27 cellular contexts compared by ENCODE assay signal in genomic region chr13:98678741-98679140, GRCh38.
"Had no signal": no experiment of that assay in that cellular context is flagged by ENCODE, and none has a peak within 500 bp of the region (broad histone marks: within the 10 kb centered on the region; RNA-seq: fewer than 3 reads in every experiment).

No MANE protein-coding gene starts in this region.

- H3K9me3 ChIP-seq: adrenal gland, SJCRH30, SK-N-SH had no signal

- H3K27me3 ChIP-seq: adrenal gland, brain microvascular endothelial cell, SJCRH30 had no signal

- H3K4me1 Mint-ChIP-seq: activated naive CD8-positive, alpha-beta T cell treated with anti-CD3 and anti-CD28 coated beads, Interleukin-2, amount 10 ng/mL, durations not matched to agents 7 days and 5 days had no signal

- H3K36me3 ChIP-seq: adrenal gland, brain microvascular endothelial cell, SJCRH30 had no signal

- H3K27ac Mint-ChIP-seq: activated CD8-positive, alpha-beta T cell treated with anti-CD3 and anti-CD28 coated beads, Interleukin-2, amount 10 ng/mL, durations not matched to agents 7 days and 5 days; activated naive CD8-positive, alpha-beta T cell treated with anti-CD3 and anti-CD28 coated beads, Interleukin-2, amount 10 ng/mL, durations not matched to agents 7 days and 5 days; activated T-cell treated with anti-CD3 and anti-CD28 coated beads, Interleukin-2, amount 50 U/mL, for 72 hours; activated T-helper 2 cell treated with anti-CD3 and anti-CD28 coated beads, Interferon-gamma antibody, Interleukin-2, Interleukin-4, amounts not matched to agents 10 μg/mL and 5 μg/mL and 100 μg/mL, durations not matched to agents 14 hours and 24 hours and 36 hours had no signal

- H3K4me3 ChIP-seq: adrenal gland, SJCRH30 had no signal

- H3K36me3 Mint-ChIP-seq: activated naive CD8-positive, alpha-beta T cell treated with anti-CD3 and anti-CD28 coated beads, Interleukin-2, amount 10 ng/mL, durations not matched to agents 7 days and 5 days had no signal

- H3K9me3 Mint-ChIP-seq: activated naive CD8-positive, alpha-beta T cell treated with anti-CD3 and anti-CD28 coated beads, Interleukin-2, amount 10 ng/mL, durations not matched to agents 7 days and 5 days; activated T-cell treated with anti-CD3 and anti-CD28 coated beads, Interleukin-2, amount 50 U/mL, for 72 hours; activated T-helper 2 cell treated with anti-CD3 and anti-CD28 coated beads, Interferon-gamma antibody, Interleukin-2, Interleukin-4, amounts not matched to agents 10 μg/mL and 5 μg/mL and 100 μg/mL, durations not matched to agents 14 hours and 24 hours and 36 hours had no signal

- H3K9ac ChIP-seq: KMS-11, SK-N-SH had no signal

- H3K4me2 ChIP-seq: KMS-11, SK-N-SH had no signal

- H3K27ac ChIP-seq: adrenal gland, brain microvascular endothelial cell, KMS-11, RWPE1, SJCRH30, VCaP had no signal

- H3K4me3 Mint-ChIP-seq: activated CD8-positive, alpha-beta T cell treated with anti-CD3 and anti-CD28 coated beads, Interleukin-2, amount 10 ng/mL, durations not matched to agents 7 days and 5 days; activated naive CD8-positive, alpha-beta T cell treated with anti-CD3 and anti-CD28 coated beads, Interleukin-2, amount 10 ng/mL, durations not matched to agents 7 days and 5 days; activated T-cell treated with anti-CD3 and anti-CD28 coated beads, Interleukin-2, amount 50 U/mL, for 72 hours had no signal

- H3K27me3 Mint-ChIP-seq: activated naive CD8-positive, alpha-beta T cell treated with anti-CD3 and anti-CD28 coated beads, Interleukin-2, amount 10 ng/mL, durations not matched to agents 7 days and 5 days had no signal

- H3K4me1 ChIP-seq: adrenal gland, SJCRH30 had no signal

- ATAC-seq: activated CD4-positive, CD25-positive, alpha-beta regulatory T cell treated with anti-CD3 and anti-CD28 coated beads, Interleukin-2, amount 50 U/mL, for 24 hours; activated CD8-positive, alpha-beta T cell treated with anti-CD3 and anti-CD28 coated beads, Interleukin-2, amount 10 ng/mL, durations not matched to agents 7 days and 5 days; activated T-cell treated with anti-CD3 and anti-CD28 coated beads, Interleukin-2, amount 50 U/mL, for 72 hours; Panc1 had no signal

- DNase-seq: activated CD4-positive, alpha-beta T cell treated with anti-CD3 and anti-CD28 coated beads for 4 hours; activated CD8-positive, alpha-beta T cell treated with anti-CD3 and anti-CD28 coated beads, Interleukin-2, amount 10 ng/mL, durations not matched to agents 7 days and 5 days; activated gamma-delta T cell treated with Interleukin-2 at 50 U/mL for 16 hours; activated naive CD4-positive, alpha-beta T cell treated with anti-CD3 and anti-CD28 coated beads, Interleukin-2, amount 50 U/mL, for 16 hours; activated naive CD8-positive, alpha-beta T cell treated with anti-CD3 and anti-CD28 coated beads, Interleukin-2, amount 10 ng/mL, durations not matched to agents 7 days and 5 days; activated T-cell treated with anti-CD3 and anti-CD28 coated beads, Interleukin-2, amount 50 U/mL, for 72 hours; adrenal gland; anterior cingulate cortex; brain microvascular endothelial cell; cerebellar nuclear complex; NCI-H1092; NCI-H1417; NCI-H1930; NCI-H345; NCI-H510A treated with DMSO at 0.1 percent for 48 hours; NCI-H748 treated with DMSO at 0.1 percent for 48 hours; OCI-M1; Right ventricle myocardium superior; SJCRH30; SK-N-SH; T-helper 1 cell had no signal
